In genomic region chr20:61515922-61516321, GRCh38 we compare ENCODE assay signal across 21 cellular contexts.
DNase-seq lines count a peak whose midpoint lies in the region; ATAC-seq and TF ChIP-seq lines count a peak whose summit lies in the region.
"Had no signal": no experiment of that assay in that cellular context is flagged by ENCODE, and none has a peak within 500 bp of the region (broad histone marks: within the 10 kb centered on the region; RNA-seq: fewer than 3 reads in every experiment).

No MANE protein-coding gene starts in this region.

- H3K4me1 Mint-ChIP-seq in brain (peaks cover 58% of the 10 kb centered on the region), neural crest cell (peaks cover 36% of the 10 kb centered on the region)
- no peaks in the 10 kb centered on the region for H3K4me1 Mint-ChIP-seq in stimulated activated effector memory CD8-positive, alpha-beta T cell treated with anti-CD3 and anti-CD28 coated beads, Interleukin-12 subunit alpha, Interleukin-12 subunit beta, amount 100 ng/mL, for 72 hours
- no peaks in the 10 kb centered on the region for H3K4me1 Mint-ChIP-seq in activated CD8-positive, alpha-beta memory T cell treated with anti-CD3 and anti-CD28 coated beads, Interleukin-2, amount 10 ng/mL, durations not matched to agents 7 days and 5 days

- H3K9me3 ChIP-seq in right cardiac atrium (ENCODE audit: control insufficient read depth, low read length) (no peaks in the 10 kb centered on the region), right lobe of liver (no peaks in the 10 kb centered on the region)
- H3K9me3 ChIP-seq: BLaER1 had no signal

- CTCF ChIA-PET in activated CD8-positive, alpha-beta memory T cell treated with anti-CD3 and anti-CD28 coated beads, Interleukin-2, amount 10 ng/mL, durations not matched to agents 7 days and 5 days (lab: Charles Lee) = no interaction called here

- no peak for ATAC-seq in right cardiac atrium
- ATAC-seq in left cardiac atrium = no peak
- no peak for ATAC-seq in right lobe of liver
- no peak for ATAC-seq in stimulated activated effector memory CD8-positive, alpha-beta T cell treated with anti-CD3 and anti-CD28 coated beads, Interleukin-12 subunit alpha, Interleukin-12 subunit beta, amount 100 ng/mL, for 72 hours
- no peak for ATAC-seq in activated CD8-positive, alpha-beta memory T cell treated with anti-CD3 and anti-CD28 coated beads, Interleukin-2, amount 10 ng/mL, durations not matched to agents 7 days and 5 days

- no peak for TF ChIP-seq CTCF in brain (conservative IDR thresholded peaks at IDR 0.05)
- TF ChIP-seq CTCF in neural crest cell (conservative IDR thresholded peaks at IDR 0.05) = no peak
- no peak for TF ChIP-seq CTCF in right lobe of liver (IDR thresholded peaks at IDR 0.05)

- DNase-seq in right cardiac atrium = no peak
- DNase-seq in left cardiac atrium = no peak
- no peak for DNase-seq in neural crest cell (ENCODE audit: low read depth, low spot score)
- no peak for DNase-seq in right lobe of liver
- no peak for DNase-seq in stimulated activated effector memory CD8-positive, alpha-beta T cell treated with anti-CD3 and anti-CD28 coated beads, Interleukin-12 subunit alpha, Interleukin-12 subunit beta, amount 100 ng/mL, for 72 hours (ENCODE audit: low spot score in 2 of 2)
- no peak for DNase-seq in activated CD8-positive, alpha-beta memory T cell treated with anti-CD3 and anti-CD28 coated beads, Interleukin-2, amount 10 ng/mL, durations not matched to agents 7 days and 5 days
- DNase-seq: CD4-positive, alpha-beta T cell; DMS53; HCEC 1CT; NCI-H1048; NCI-H1417; NCI-H1694; NCI-H2029 treated with DMSO at 0.1 percent for 48 hours; NCI-H446 treated with DMSO at 0.1 percent for 48 hours; NCI-H526; NCI-H82; PC-9; SHP77 had no signal

- no peaks in the 10 kb centered on the region for H3K27me3 ChIP-seq in right cardiac atrium (ENCODE audit: control insufficient read depth, insufficient read depth)
- no peaks in the 10 kb centered on the region for H3K27me3 ChIP-seq in right lobe of liver
- H3K27me3 ChIP-seq: BLaER1 had no signal

- peak overlapping the region; percentile 16 for H3K27ac ChIP-seq in right cardiac atrium (ENCODE audit: low read length)
- no peak overlapping the region for H3K27ac ChIP-seq in right lobe of liver
- H3K27ac ChIP-seq: BLaER1, GM23248, PC-9 had no signal

- 59% methylated on average over 14 of the region's 14 CpGs for WGBS in right cardiac atrium
- WGBS in right lobe of liver (ENCODE audit: insufficient coverage, low coverage, low lambda C conversion rate, missing lambda C conversion rate) = 49% methylated on average over 6 of the region's 14 CpGs

- H3K4me3 Mint-ChIP-seq in brain = peak overlapping the region in 1 of 5 experiments; percentile 25
- H3K4me3 Mint-ChIP-seq in neural crest cell = no peak overlapping the region
- H3K4me3 Mint-ChIP-seq in stimulated activated effector memory CD8-positive, alpha-beta T cell treated with anti-CD3 and anti-CD28 coated beads, Interleukin-12 subunit alpha, Interleukin-12 subunit beta, amount 100 ng/mL, for 72 hours = no peak overlapping the region
- no peak overlapping the region for H3K4me3 Mint-ChIP-seq in activated CD8-positive, alpha-beta memory T cell treated with anti-CD3 and anti-CD28 coated beads, Interleukin-2, amount 10 ng/mL, durations not matched to agents 7 days and 5 days
- H3K4me3 Mint-ChIP-seq: CD4-positive, alpha-beta T cell had no signal

- H3K27ac Mint-ChIP-seq in brain = peak overlapping the region in 4 of 5 experiments; percentile 20 to 81 (median 63)
- peak overlapping the region; percentile 81 for H3K27ac Mint-ChIP-seq in neural crest cell (ENCODE audit: unreplicated experiment)
- no peak overlapping the region for H3K27ac Mint-ChIP-seq in stimulated activated effector memory CD8-positive, alpha-beta T cell treated with anti-CD3 and anti-CD28 coated beads, Interleukin-12 subunit alpha, Interleukin-12 subunit beta, amount 100 ng/mL, for 72 hours
- no peak overlapping the region for H3K27ac Mint-ChIP-seq in activated CD8-positive, alpha-beta memory T cell treated with anti-CD3 and anti-CD28 coated beads, Interleukin-2, amount 10 ng/mL, durations not matched to agents 7 days and 5 days
- H3K27ac Mint-ChIP-seq: CD4-positive, alpha-beta T cell had no signal

- H3K9me3 Mint-ChIP-seq in brain (peaks cover 0 to 6% (median 4%) of the 10 kb centered on the region in 5 experiments), neural crest cell (peaks cover 7% of the 10 kb centered on the region)
- H3K9me3 Mint-ChIP-seq in stimulated activated effector memory CD8-positive, alpha-beta T cell treated with anti-CD3 and anti-CD28 coated beads, Interleukin-12 subunit alpha, Interleukin-12 subunit beta, amount 100 ng/mL, for 72 hours = peaks cover 3% of the 10 kb centered on the region
- peaks cover 6% of the 10 kb centered on the region for H3K9me3 Mint-ChIP-seq in activated CD8-positive, alpha-beta memory T cell treated with anti-CD3 and anti-CD28 coated beads, Interleukin-2, amount 10 ng/mL, durations not matched to agents 7 days and 5 days (ENCODE audit: low read depth)

- H3K4me1 ChIP-seq in right cardiac atrium (ENCODE audit: control insufficient read depth, insufficient read depth, low read length) (no peaks in the 10 kb centered on the region), right lobe of liver (no peaks in the 10 kb centered on the region)

- H3K27me3 Mint-ChIP-seq in brain (peaks cover 3% of the 10 kb centered on the region), neural crest cell (ENCODE audit: low read depth) (no peaks in the 10 kb centered on the region)
- no peaks in the 10 kb centered on the region for H3K27me3 Mint-ChIP-seq in activated CD8-positive, alpha-beta memory T cell treated with anti-CD3 and anti-CD28 coated beads, Interleukin-2, amount 10 ng/mL, durations not matched to agents 7 days and 5 days
- H3K27me3 Mint-ChIP-seq: CD4-positive, alpha-beta T cell had no signal

- no peaks in the 10 kb centered on the region for H3K36me3 Mint-ChIP-seq in brain
- peaks cover 5% of the 10 kb centered on the region for H3K36me3 Mint-ChIP-seq in neural crest cell (ENCODE audit: low read depth)
- H3K36me3 Mint-ChIP-seq in stimulated activated effector memory CD8-positive, alpha-beta T cell treated with anti-CD3 and anti-CD28 coated beads, Interleukin-12 subunit alpha, Interleukin-12 subunit beta, amount 100 ng/mL, for 72 hours = no peaks in the 10 kb centered on the region
- no peaks in the 10 kb centered on the region for H3K36me3 Mint-ChIP-seq in activated CD8-positive, alpha-beta memory T cell treated with anti-CD3 and anti-CD28 coated beads, Interleukin-2, amount 10 ng/mL, durations not matched to agents 7 days and 5 days

- intact Hi-C loops in right cardiac atrium (cut with DNase I) = no loop called here
- intact Hi-C loops in left cardiac atrium (cut with DNase I) = no loop called here
- intact Hi-C loops in right lobe of liver (cut with DNase I) = no loop called here

- no peaks in the 10 kb centered on the region for H3K36me3 ChIP-seq in right lobe of liver
- H3K36me3 ChIP-seq: BLaER1 had no signal

- no peak overlapping the region for H3K4me3 ChIP-seq in right cardiac atrium (ENCODE audit: low read length)
- no peak overlapping the region for H3K4me3 ChIP-seq in right lobe of liver
- H3K4me3 ChIP-seq: BLaER1, GM23248, PC-9 had no signal

- TF ChIP-seq POLR2A in right lobe of liver (IDR thresholded peaks at IDR 0.05) = no peak

Comparison
In these comparisons a context has a peak if more than half of its experiments do, and no peak if none do; other contexts are left out.
1. H3K27ac Mint-ChIP-seq: peak in brain (4 of 5) and neural crest cell (single experiment); none in stimulated activated effector memory CD8-positive, alpha-beta T cell treated with anti-CD3 and anti-CD28 coated beads, Interleukin-12 subunit alpha, Interleukin-12 subunit beta, amount 100 ng/mL, for 72 hours (single experiment) and activated CD8-positive, alpha-beta memory T cell treated with anti-CD3 and anti-CD28 coated beads, Interleukin-2, amount 10 ng/mL, durations not matched to agents 7 days and 5 days (single experiment).